In genomic region chr9:76374702-76375543, GRCh38 we compare ENCODE assay signal across 8 cellular contexts. TPM values are rescaled to one million over a fixed set of nuclear protein-coding genes. Genes with fewer than 3 reads are reported as not detected.
A peak's percentile ranks its signal among the peaks of the same experiment; 100 is the strongest.
DNase-seq lines count a peak whose midpoint lies in the region; ATAC-seq and TF ChIP-seq lines count a peak whose summit lies in the region.

No MANE protein-coding gene starts in this region.

- no peak for TF ChIP-seq CTCF in sigmoid colon (IDR thresholded peaks at IDR 0.05)

- no peak for ATAC-seq in GM18511 (IDR thresholded peaks at IDR 0.05; ENCODE audit: unreplicated experiment)

- TF ChIP-seq EP300 in sigmoid colon (IDR thresholded peaks at IDR 0.05), result peak in 2 of 4 donors; percentile 25 to 32

- TF ChIP-seq POLR2A in sigmoid colon (IDR thresholded peaks at IDR 0.05), result no peak

- H3K36me3 ChIP-seq in H7 (replicated peaks; ENCODE audit: control insufficient read depth, insufficient read depth, low read length), result no peaks in the 10 kb centered on the region
- no peaks in the 10 kb centered on the region for H3K36me3 ChIP-seq in sigmoid colon

- H3K27me3 ChIP-seq in H7 (ENCODE audit: control insufficient read depth, insufficient read depth, low read length) (no peaks in the 10 kb centered on the region), sigmoid colon (no peaks in the 10 kb centered on the region)

- H3K27ac ChIP-seq in sigmoid colon, result peak overlapping the region; percentile 54 to 62 (median 54)

- intact Hi-C loops in cardiac septum (cut with DNase I) (no loop called here), sigmoid colon (cut with DNase I) (no loop called here)

- DNase-seq in H7, result peak; percentile 47
- peak; percentile 64 for DNase-seq in SHP77 treated with DMSO at 0.1 percent for 48 hours (lab: John Stamatoyannopoulos, UW)
- peak; percentile 87 for DNase-seq in cardiac septum (ENCODE audit: low spot score)
- peak; percentile 92 for DNase-seq in sigmoid colon
- no peak for DNase-seq in T-helper 9 cell
- no peak for DNase-seq in COR-L47 (lab: John Stamatoyannopoulos, UW)
- no peak for DNase-seq in superior temporal gyrus (ENCODE audit: extremely low spot score)

- H3K4me3 ChIP-seq in H7 (ENCODE audit: insufficient read depth, low read depth, low read length) (no peak overlapping the region), sigmoid colon (no peak overlapping the region)

- H3K4me1 ChIP-seq in sigmoid colon, result peaks cover 0 to 28% (median 24%) of the 10 kb centered on the region in 4 donors

- 53 to 75% methylated on average over 10 of the region's 10 CpGs for WGBS in sigmoid colon, 2 donors

- H3K9me3 ChIP-seq in sigmoid colon, result no peaks in the 10 kb centered on the region

RNA-seq across cellular contexts. Expression of gene RFK, which starts 19.3 kb away (rescaled TPM):
- 15.2 and 17.5 TPM in 2 replicates for total RNA-seq in H7 (2014; rRNA removed; shearing (Covaris generic))
- total RNA-seq in cardiac septum, result 18.1 TPM
- 10 to 100 TPM; 12.9 to 23.5 (median 21.6) TPM for total RNA-seq in sigmoid colon
- polyA plus RNA-seq in sigmoid colon, result 100 to 1,000 TPM in 1 of 3 donors, 10 to 100 TPM in 2; 28.9 to 145 (median 92.5) TPM

Comparison
In these comparisons a context has a peak if more than half of its experiments do, and no peak if none do; other contexts are left out.
1. DNase-seq: peak in H7 (single experiment), SHP77 treated with DMSO at 0.1 percent for 48 hours (single experiment), cardiac septum (single experiment) and sigmoid colon (single experiment); none in T-helper 9 cell (single experiment), COR-L47 (single experiment) and superior temporal gyrus (single experiment).